Comparison of ENCODE assay signal across 8 cellular contexts in the genomic region with DNA sequence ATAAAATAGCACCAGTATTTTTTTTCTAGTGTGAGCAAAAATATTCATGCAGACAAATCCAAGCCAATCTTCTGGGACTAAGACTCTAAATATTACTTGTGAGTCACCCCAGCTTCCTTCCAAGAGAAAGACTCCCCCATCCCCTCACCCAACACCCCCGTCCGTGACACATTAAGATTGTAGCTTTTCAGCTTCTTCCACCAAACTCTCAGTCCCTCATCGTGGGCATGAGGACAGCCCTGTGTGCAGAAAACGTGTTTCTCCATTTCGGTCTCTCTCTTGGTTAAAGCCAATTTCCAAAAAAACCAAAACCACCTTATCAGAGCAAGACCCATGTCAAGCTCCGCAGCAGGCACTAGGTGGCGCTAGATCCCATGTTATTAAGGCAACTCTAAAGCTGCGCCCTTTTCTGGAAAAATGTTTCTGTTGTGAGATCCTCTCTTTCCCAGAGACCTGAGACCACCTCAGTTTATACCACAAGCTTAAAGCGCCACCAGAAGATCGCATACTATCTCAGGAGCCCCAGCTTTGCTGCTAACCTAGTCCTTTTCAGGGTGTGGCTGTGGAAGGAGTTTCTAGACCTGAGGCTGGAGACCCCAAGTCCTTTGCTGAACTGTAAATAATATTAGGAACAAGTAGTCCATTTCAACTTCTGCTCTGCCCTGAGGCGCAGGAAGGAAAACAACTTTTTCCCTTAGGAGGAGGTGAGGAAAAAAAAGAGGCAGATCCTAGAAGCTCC.
DNase-seq lines count a peak whose midpoint lies in the region; ATAC-seq and TF ChIP-seq lines count a peak whose summit lies in the region.

No MANE protein-coding gene starts in this region.

- H3K9me3 Mint-ChIP-seq in activated naive CD4-positive, alpha-beta T cell treated with anti-CD3 and anti-CD28 coated beads, Interleukin-2, amount 50 U/mL, for 72 hours = no peaks in the 10 kb centered on the region
- H3K9me3 Mint-ChIP-seq in glutamatergic neuron (ENCODE audit: unreplicated experiment) = peaks cover 2% of the 10 kb centered on the region

- peaks cover 0 to 2% of the 10 kb centered on the region in 2 experiments; a peak in 1 of 4 replicates for H3K4me1 ChIP-seq in SK-N-SH (ENCODE audit: control insufficient read depth in 1 of 2, insufficient read depth in 2 of 2, low read depth in 1 of 2, low read length in 1 of 2)

- H3K79me2 ChIP-seq in SK-N-SH (ENCODE audit: insufficient read depth) = no peaks in the 10 kb centered on the region

- no peaks in the 10 kb centered on the region for H3K36me3 ChIP-seq in SK-N-SH (replicated peaks in 1 of 2; ENCODE audit: control insufficient read depth in 1 of 2, insufficient read depth in 2 of 2, low read length in 1 of 2)

- H3K27ac Mint-ChIP-seq in activated naive CD4-positive, alpha-beta T cell treated with anti-CD3 and anti-CD28 coated beads, Interleukin-2, amount 50 U/mL, for 72 hours = no peak overlapping the region
- no peak overlapping the region for H3K27ac Mint-ChIP-seq in glutamatergic neuron (ENCODE audit: unreplicated experiment)

- 0 out of 2 replicates have a peak overlapping the region, but pooled peaks have one; percentile 35 for H3K9ac ChIP-seq in SK-N-SH

- TF ChIP-seq RAD21 in SK-N-SH (IDR thresholded peaks at IDR 0.05; ENCODE audit: low read length) = peak; percentile 95

- peaks cover 27% of the 10 kb centered on the region for H3K4me1 Mint-ChIP-seq in glutamatergic neuron (ENCODE audit: low read depth, unreplicated experiment)

- no peaks in the 10 kb centered on the region for H3K36me3 Mint-ChIP-seq in activated naive CD4-positive, alpha-beta T cell treated with anti-CD3 and anti-CD28 coated beads, Interleukin-2, amount 50 U/mL, for 72 hours
- no peaks in the 10 kb centered on the region for H3K36me3 Mint-ChIP-seq in glutamatergic neuron (ENCODE audit: unreplicated experiment)

- no peak for ATAC-seq in activated naive CD4-positive, alpha-beta T cell treated with anti-CD3 and anti-CD28 coated beads, Interleukin-2, amount 50 U/mL, for 72 hours
- ATAC-seq in omental fat pad (ENCODE audit: low FRiP score) = peak; percentile 68
- no peak for ATAC-seq in HG03025 (IDR thresholded peaks at IDR 0.05; ENCODE audit: low FRiP score, unreplicated experiment)

- no peaks in the 10 kb centered on the region for H3K27me3 ChIP-seq in SK-N-SH (ENCODE audit: insufficient read depth)

- H3K4me2 ChIP-seq in SK-N-SH = peak overlapping the region; percentile 74

- no peak for TF ChIP-seq EP300 in SK-N-SH (IDR thresholded peaks at IDR 0.05; ENCODE audit: borderline replicate concordance in 1 of 2, low read depth in 1 of 2, low read length in 1 of 2)

- H3K9me3 ChIP-seq in SK-N-SH = no peaks in the 10 kb centered on the region

- no peaks in the 10 kb centered on the region for H3F3A ChIP-seq in SK-N-SH (replicated peaks; ENCODE audit: insufficient read depth)

- WGBS in SK-N-SH (ENCODE audit: low lambda C conversion rate) = 5% methylated on average over 11 of the region's 11 CpGs

- peak; percentile 85 for DNase-seq in EH (ENCODE audit: low read depth)
- DNase-seq in NCI-H1092 (lab: John Stamatoyannopoulos, UW) = peak; percentile 71
- DNase-seq in SK-N-SH = peak; percentile 58
- DNase-seq in activated naive CD4-positive, alpha-beta T cell treated with anti-CD3 and anti-CD28 coated beads, Interleukin-2, amount 50 U/mL, for 72 hours (ENCODE audit: low spot score in 2 of 2) = peak; percentile 67 to 83
- peak; percentile 82 for DNase-seq in glutamatergic neuron
- peak; percentile 66 for DNase-seq in omental fat pad (ENCODE audit: low spot score)
- peak; percentile 95 for DNase-seq in superior temporal gyrus (ENCODE audit: extremely low spot score)

- H3K27ac ChIP-seq in SK-N-SH (ENCODE audit: low read depth in 2 of 2, low read length in 1 of 2) = peak overlapping the region in 1 of 2 experiments; percentile 32; a peak in 1 of 4 replicates

- peak overlapping the region; percentile 29 to 61 for H3K4me3 ChIP-seq in SK-N-SH (ENCODE audit: low read depth in 2 of 2, low read length in 1 of 2)

- TF ChIP-seq CTCF in SK-N-SH (IDR thresholded peaks at IDR 0.05) (peak; percentile 97), glutamatergic neuron (IDR thresholded peaks at IDR 0.05; ENCODE audit: partially characterized antibody, unreplicated experiment) (peak; percentile 94), omental fat pad (IDR thresholded peaks at IDR 0.05) (peak in 2 of 3 donors; percentile 26 to 94)

- peak overlapping the region; percentile 40 for H3K4me3 Mint-ChIP-seq in glutamatergic neuron (ENCODE audit: unreplicated experiment)

- no peaks in the 10 kb centered on the region for H3K9me2 ChIP-seq in SK-N-SH

- no peaks in the 10 kb centered on the region for H4K20me1 ChIP-seq in SK-N-SH (ENCODE audit: insufficient read depth)

- CTCF ChIA-PET in SK-N-SH (lab: Yijun Ruan, JAX) = interaction anchor here (0.6 to 7.6 kb wide), 91 partner anchors 9 to 1243 kb away, joined by 3 to 235 read pairs (median 4); partner anchors contain the start of genes AFTPH and SERTAD2

- no peak overlapping the region; the same call in 1 of the 2 replicates for H2AFZ ChIP-seq in SK-N-SH (ENCODE audit: low read depth)

- peaks cover 5% of the 10 kb centered on the region for H3K27me3 Mint-ChIP-seq in glutamatergic neuron (ENCODE audit: unreplicated experiment)

- POLR2A ChIA-PET in SK-N-SH (lab: Yijun Ruan, JAX) = interaction anchor here (1.1 kb wide), 1 partner anchor 323 kb away, joined by 5 read pairs; the partner anchor contains the start of gene SERTAD2

TF ChIP-seq in SK-N-SH, 30 proteins besides CTCF, POLR2A, EP300 and RAD21:
- TF ChIP-seq ELF1 (IDR thresholded peaks at IDR 0.05) (no peak), FOSL2 (IDR thresholded peaks at IDR 0.05; ENCODE audit: borderline replicate concordance, low read depth) (peak; percentile 29; the same call in 1 of the 2 replicates), TAF1 (IDR thresholded peaks at IDR 0.05; ENCODE audit: borderline replicate concordance, low read depth, low read length) (no peak), SMC3 (IDR thresholded peaks at IDR 0.05; ENCODE audit: low read depth, low read length) (peak; percentile 95), EZH2phosphoT487 (IDR thresholded peaks at IDR 0.05; ENCODE audit: borderline replicate concordance, low read depth) (no peak)
- TF ChIP-seq, protein P1, sequence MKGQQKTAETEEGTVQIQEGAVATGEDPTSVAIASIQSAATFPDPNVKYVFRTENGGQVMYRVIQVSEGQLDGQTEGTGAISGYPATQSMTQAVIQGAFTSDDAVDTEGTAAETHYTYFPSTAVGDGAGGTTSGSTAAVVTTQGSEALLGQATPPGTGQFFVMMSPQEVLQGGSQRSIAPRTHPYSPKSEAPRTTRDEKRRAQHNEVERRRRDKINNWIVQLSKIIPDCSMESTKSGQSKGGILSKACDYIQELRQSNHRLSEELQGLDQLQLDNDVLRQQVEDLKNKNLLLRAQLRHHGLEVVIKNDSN (IDR thresholded peaks at IDR 0.05; ENCODE audit: borderline replicate concordance, low read depth) = no peak
